ENCODE assay signal across 1 cellular context in the genomic region with DNA sequence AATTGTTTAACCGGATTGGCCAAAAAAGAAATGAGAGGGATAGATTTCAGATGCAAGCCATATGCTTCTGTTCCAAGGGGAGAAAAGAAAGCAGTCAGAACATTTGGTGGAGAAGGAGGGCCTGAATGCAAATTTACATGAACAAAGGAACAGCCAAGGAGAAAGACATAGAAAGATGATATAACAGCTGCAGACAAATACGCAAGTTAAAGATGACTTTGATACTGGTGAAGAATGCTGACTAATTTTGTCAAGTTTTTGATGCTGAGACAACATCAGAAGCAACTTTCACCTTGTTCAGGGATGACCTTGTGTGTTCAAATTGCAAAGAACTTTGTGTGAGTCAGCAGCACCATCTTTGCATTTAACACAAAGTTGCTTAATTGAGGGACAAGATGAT.
TF ChIP-seq lines count a peak whose summit lies in the region.

No MANE protein-coding gene starts in this region.

TF ChIP-seq in GM23338, 12 proteins besides CTCF, POLR2A, EP300 and RAD21 (continued from another document):
- TF ChIP-seq ZNF114 (CRISPR knock-in tag; IDR thresholded peaks at IDR 0.05): no peak
